In the genomic region with DNA sequence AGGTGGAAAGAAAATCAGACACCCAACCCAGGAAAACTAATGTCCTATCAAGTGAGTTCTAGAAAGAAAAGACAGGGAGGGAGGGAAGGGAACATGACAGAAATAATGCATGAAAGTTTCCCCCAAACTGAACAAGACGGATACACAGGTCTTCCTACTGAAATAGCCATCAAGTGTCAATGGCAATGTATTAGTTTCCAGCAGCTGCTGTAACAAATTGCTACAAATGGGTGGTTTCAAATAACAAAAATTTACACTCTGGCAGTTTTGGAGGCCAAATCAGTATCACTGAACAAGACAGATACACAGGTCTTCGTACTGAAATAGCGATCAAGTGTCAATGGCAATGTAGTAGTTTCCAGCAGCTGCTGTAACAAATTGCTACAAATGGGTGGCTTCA, we compare ENCODE assay signal across 9 cellular contexts.
"Had no signal": no experiment of that assay in that cellular context is flagged by ENCODE, and none has a peak within 500 bp of the region (broad histone marks: within the 10 kb centered on the region; RNA-seq: fewer than 3 reads in every experiment).

No MANE protein-coding gene starts in this region.

- DNase-seq: GM23248, GOT3, H7, H9, HCEC 1CT, HFFc6 had no signal

- H3K4me2 ChIP-seq: GM23338 had no signal

- H3K9me3 ChIP-seq: HAP-1 had no signal

- H3K4me1 ChIP-seq: HAP-1 had no signal

- ATAC-seq: GM23338, HCT116 had no signal

- H2AFZ ChIP-seq: GM23248, GM23338 had no signal

- H3K36me3 ChIP-seq: HAP-1 had no signal

- H3K4me3 ChIP-seq: GM23248, GM23338, HAP-1 had no signal

- H3K9ac ChIP-seq: GM23248 had no signal

- H3K27ac ChIP-seq: GM23248 had no signal
